In genomic region chr1:91552091-91552490, GRCh38 we compare ENCODE assay signal across 25 cellular contexts. TPM values are rescaled to one million over a fixed set of nuclear protein-coding genes. Genes with fewer than 3 reads are reported as not detected.
DNase-seq lines count a peak whose midpoint lies in the region; ATAC-seq and TF ChIP-seq lines count a peak whose summit lies in the region.
"Had no signal": no experiment of that assay in that cellular context is flagged by ENCODE, and none has a peak within 500 bp of the region (broad histone marks: within the 10 kb centered on the region; RNA-seq: fewer than 3 reads in every experiment).

No MANE protein-coding gene starts in this region.

- H3K36me3 Mint-ChIP-seq in activated CD4-positive, alpha-beta T cell treated with anti-CD3 and anti-CD28 coated beads, Interleukin-2, amount 10 ng/mL, durations not matched to agents 24 days and 14 days (ENCODE audit: low read depth): peaks cover 4% of the 10 kb centered on the region
- peaks cover 0 to 14% (median 3%) of the 10 kb centered on the region in 3 donors for H3K36me3 Mint-ChIP-seq in CD8-positive, alpha-beta memory T cell
- peaks cover 1% of the 10 kb centered on the region for H3K36me3 Mint-ChIP-seq in activated naive CD8-positive, alpha-beta T cell treated with anti-CD3 and anti-CD28 coated beads, Interleukin-2, amount 50 U/mL, for 24 hours (ENCODE audit: low read depth)
- H3K36me3 Mint-ChIP-seq: mesothelial cell of epicardium had no signal

- no peak overlapping the region for H2BK120ac ChIP-seq in mesenchymal stem cell (ENCODE audit: low read depth, low read length)

- H3K4me3 Mint-ChIP-seq in activated CD4-positive, alpha-beta T cell treated with anti-CD3 and anti-CD28 coated beads, Interleukin-2, amount 10 ng/mL, durations not matched to agents 24 days and 14 days: peak overlapping the region; percentile 7
- H3K4me3 Mint-ChIP-seq in CD8-positive, alpha-beta memory T cell: peak overlapping the region in 1 of 7 donors; percentile 33
- no peak overlapping the region for H3K4me3 Mint-ChIP-seq in activated naive CD8-positive, alpha-beta T cell treated with anti-CD3 and anti-CD28 coated beads, Interleukin-2, amount 50 U/mL, for 24 hours
- H3K4me3 Mint-ChIP-seq: mesothelial cell of epicardium had no signal

- no peak overlapping the region for H4K91ac ChIP-seq in mesenchymal stem cell (ENCODE audit: low read length)

- no peak overlapping the region for H3K14ac ChIP-seq in mesenchymal stem cell (ENCODE audit: low read length in 2 of 2)

- peaks cover 4% of the 10 kb centered on the region for H3K9me3 Mint-ChIP-seq in activated CD4-positive, alpha-beta T cell treated with anti-CD3 and anti-CD28 coated beads, Interleukin-2, amount 10 ng/mL, durations not matched to agents 24 days and 14 days
- peaks cover 0 to 10% (median 6%) of the 10 kb centered on the region in 5 donors for H3K9me3 Mint-ChIP-seq in CD8-positive, alpha-beta memory T cell
- H3K9me3 Mint-ChIP-seq in activated naive CD8-positive, alpha-beta T cell treated with anti-CD3 and anti-CD28 coated beads, Interleukin-2, amount 50 U/mL, for 24 hours: peaks cover 3% of the 10 kb centered on the region
- H3K9me3 Mint-ChIP-seq: mesothelial cell of epicardium had no signal

- POLR2A ChIA-PET in CD8-positive, alpha-beta memory T cell (lab: Charles Lee): interaction anchor here (0.7 kb wide), 1 partner anchor 27 kb away, joined by 3 read pairs; no protein-coding TSS in a partner anchor

- H3K18ac ChIP-seq in mesenchymal stem cell (ENCODE audit: low read depth in 1 of 2, low read length in 2 of 2): no peak overlapping the region

- H2BK5ac ChIP-seq in mesenchymal stem cell (ENCODE audit: low read depth, low read length, poor library complexity, severe bottlenecking): no peak overlapping the region

- no peak for TF ChIP-seq CTCF in omental fat pad (IDR thresholded peaks at IDR 0.05)

- peaks cover 93% of the 10 kb centered on the region for H3K4me1 ChIP-seq in CD8-positive, alpha-beta memory T cell (ENCODE audit: insufficient read depth, low read length)
- peaks cover 7% of the 10 kb centered on the region for H3K4me1 ChIP-seq in mesenchymal stem cell (ENCODE audit: control insufficient read depth, insufficient read depth, low read depth, low read length)
- H3K4me1 ChIP-seq: SJCRH30 had no signal

- no peak overlapping the region for H3K4me3 ChIP-seq in CD8-positive, alpha-beta memory T cell (ENCODE audit: low read length)
- H3K4me3 ChIP-seq in mesenchymal stem cell (ENCODE audit: insufficient read depth in 1 of 2, low read depth in 1 of 2, low read length in 2 of 2): no peak overlapping the region
- H3K4me3 ChIP-seq: adrenal gland, coronary artery, heart right ventricle, left ventricle myocardium inferior, MG63, Peyer's patch, SJCRH30, upper lobe of right lung had no signal

- intact Hi-C loops in activated CD4-positive, alpha-beta T cell treated with anti-CD3 and anti-CD28 coated beads, Interleukin-2, amount 10 ng/mL, durations not matched to agents 24 days and 14 days (cut with micrococcal nuclease): loop anchor here (10.0 kb wide), 2 partner anchors 983 to 1033 kb away; no protein-coding TSS in a partner anchor
- intact Hi-C loops in Right ventricle myocardium superior (cut with DNase I): no loop called here

- CTCF ChIA-PET in CD8-positive, alpha-beta memory T cell (lab: Charles Lee): no interaction called here

- H3K4me2 ChIP-seq in mesenchymal stem cell (ENCODE audit: low read length, poor library complexity, severe bottlenecking): no peak overlapping the region

- H3K27me3 ChIP-seq in CD8-positive, alpha-beta memory T cell (ENCODE audit: insufficient read depth, low read length, poor library complexity, severe bottlenecking): no peaks in the 10 kb centered on the region
- no peaks in the 10 kb centered on the region for H3K27me3 ChIP-seq in mesenchymal stem cell (ENCODE audit: control insufficient read depth in 1 of 2, insufficient read depth in 1 of 2, low read length in 2 of 2)
- H3K27me3 ChIP-seq: adrenal gland, brain microvascular endothelial cell, MG63, Peyer's patch, SJCRH30, upper lobe of right lung had no signal

- no peak overlapping the region for H3K27ac Mint-ChIP-seq in activated CD4-positive, alpha-beta T cell treated with anti-CD3 and anti-CD28 coated beads, Interleukin-2, amount 10 ng/mL, durations not matched to agents 24 days and 14 days
- peak overlapping the region in 7 of 8 donors; percentile 68 to 99 (median 83) for H3K27ac Mint-ChIP-seq in CD8-positive, alpha-beta memory T cell
- H3K27ac Mint-ChIP-seq in activated naive CD8-positive, alpha-beta T cell treated with anti-CD3 and anti-CD28 coated beads, Interleukin-2, amount 50 U/mL, for 24 hours: peak overlapping the region; percentile 67
- H3K27ac Mint-ChIP-seq: mesothelial cell of epicardium had no signal

- H3K27me3 Mint-ChIP-seq in activated CD4-positive, alpha-beta T cell treated with anti-CD3 and anti-CD28 coated beads, Interleukin-2, amount 10 ng/mL, durations not matched to agents 24 days and 14 days: no peaks in the 10 kb centered on the region
- H3K27me3 Mint-ChIP-seq in CD8-positive, alpha-beta memory T cell: no peaks in the 10 kb centered on the region
- no peaks in the 10 kb centered on the region for H3K27me3 Mint-ChIP-seq in activated naive CD8-positive, alpha-beta T cell treated with anti-CD3 and anti-CD28 coated beads, Interleukin-2, amount 50 U/mL, for 24 hours

- no peak overlapping the region for H4K8ac ChIP-seq in mesenchymal stem cell (ENCODE audit: low read length)

- no peaks in the 10 kb centered on the region for H3K79me1 ChIP-seq in mesenchymal stem cell (replicated peaks; ENCODE audit: low read length, poor library complexity, severe bottlenecking)

- no peak overlapping the region for H3K23ac ChIP-seq in mesenchymal stem cell (ENCODE audit: low read length in 2 of 2)

- peak overlapping the region; percentile 71 for H3K9ac ChIP-seq in mesenchymal stem cell (ENCODE audit: low read length)

- no peak overlapping the region for H3K27ac ChIP-seq in CD8-positive, alpha-beta memory T cell (ENCODE audit: low read depth, low read length)
- no peak overlapping the region for H3K27ac ChIP-seq in mesenchymal stem cell (ENCODE audit: low read length, poor library complexity, severe bottlenecking)
- H3K27ac ChIP-seq: brain microvascular endothelial cell, Peyer's patch, SJCRH30, upper lobe of right lung had no signal

- H3K4me1 Mint-ChIP-seq in activated CD4-positive, alpha-beta T cell treated with anti-CD3 and anti-CD28 coated beads, Interleukin-2, amount 10 ng/mL, durations not matched to agents 24 days and 14 days: peaks cover 89% of the 10 kb centered on the region
- peaks cover 98 to 100% (median 100%) of the 10 kb centered on the region in 3 donors for H3K4me1 Mint-ChIP-seq in CD8-positive, alpha-beta memory T cell
- peaks cover 95% of the 10 kb centered on the region for H3K4me1 Mint-ChIP-seq in activated naive CD8-positive, alpha-beta T cell treated with anti-CD3 and anti-CD28 coated beads, Interleukin-2, amount 50 U/mL, for 24 hours

- no peak overlapping the region for H2AFZ ChIP-seq in mesenchymal stem cell (ENCODE audit: low read depth, low read length)

- no peak for ATAC-seq in activated naive CD8-positive, alpha-beta T cell treated with anti-CD3 and anti-CD28 coated beads, Interleukin-2, amount 50 U/mL, for 24 hours
- ATAC-seq in omental fat pad (ENCODE audit: low FRiP score): no peak
- ATAC-seq in Right ventricle myocardium superior (ENCODE audit: poor library complexity): no peak
- ATAC-seq in HG03469 (IDR thresholded peaks at IDR 0.05; ENCODE audit: unreplicated experiment): no peak
- ATAC-seq: heart right ventricle, sciatic nerve, upper lobe of right lung had no signal

- H2BK12ac ChIP-seq in mesenchymal stem cell (ENCODE audit: low read length in 2 of 2): no peak overlapping the region

- DNase-seq in activated CD4-positive, alpha-beta T cell treated with anti-CD3 and anti-CD28 coated beads, Interleukin-2, amount 10 ng/mL, durations not matched to agents 24 days and 14 days: no peak
- DNase-seq in activated CD4-positive, alpha-beta T cell treated with anti-CD3 and anti-CD28 coated beads for 1 hour: no peak
- no peak for DNase-seq in CD8-positive, alpha-beta memory T cell
- DNase-seq in activated naive CD8-positive, alpha-beta T cell treated with anti-CD3 and anti-CD28 coated beads, Interleukin-2, amount 50 U/mL, for 24 hours: no peak
- DNase-seq in mesenchymal stem cell: peak; percentile 14
- DNase-seq in omental fat pad (ENCODE audit: low spot score): no peak
- DNase-seq in Right ventricle myocardium superior: no peak
- DNase-seq: adrenal gland; brain microvascular endothelial cell; HCEC 1CT; heart right ventricle; left ventricle myocardium inferior; MG63; NCI-H1417; NCI-H510A treated with DMSO at 0.1 percent for 48 hours; Peyer's patch; posterior cingulate gyrus; SJCRH30; stimulated activated CD4-positive, alpha-beta T cell treated with anti-CD3 and anti-CD28 coated beads, Interleukin-15, amount 100 ng/mL, for 24 hours; stimulated activated CD8-positive, alpha-beta memory T cell treated with anti-CD3 and anti-CD28 coated beads, Interleukin-4, amount 100 ng/mL, for 48 hours; upper lobe of right lung had no signal

- no peak overlapping the region for H2AK5ac ChIP-seq in mesenchymal stem cell (ENCODE audit: low read length, severe bottlenecking)

- no peak overlapping the region for H3K4ac ChIP-seq in mesenchymal stem cell (ENCODE audit: low read depth in 1 of 2, low read length in 2 of 2)

- H3K36me3 ChIP-seq in CD8-positive, alpha-beta memory T cell (ENCODE audit: insufficient read depth, low read length): no peaks in the 10 kb centered on the region
- peaks cover 0 to 15% of the 10 kb centered on the region in 2 experiments for H3K36me3 ChIP-seq in mesenchymal stem cell (ENCODE audit: control insufficient read depth in 1 of 2, insufficient read depth in 2 of 2, low read depth in 1 of 2, low read length in 2 of 2)
- H3K36me3 ChIP-seq: adrenal gland, brain microvascular endothelial cell, heart right ventricle, left ventricle myocardium inferior, MG63, Peyer's patch, SJCRH30, upper lobe of right lung had no signal

- H2BK15ac ChIP-seq in mesenchymal stem cell (ENCODE audit: low read depth, poor library complexity, severe bottlenecking): no peak overlapping the region

- H3K9me3 ChIP-seq in CD8-positive, alpha-beta memory T cell (ENCODE audit: low read length): no peaks in the 10 kb centered on the region
- H3K9me3 ChIP-seq in mesenchymal stem cell (ENCODE audit: control insufficient read depth, low read length): no peaks in the 10 kb centered on the region
- H3K9me3 ChIP-seq: adrenal gland, heart right ventricle, left ventricle myocardium inferior, MG63, Peyer's patch, SJCRH30, upper lobe of right lung had no signal

RNA-seq across cellular contexts. Expression of gene CDC7, which starts 51.4 kb away (rescaled TPM):
- total RNA-seq in activated CD4-positive, alpha-beta T cell treated with anti-CD3 and anti-CD28 coated beads, Interleukin-2, amount 10 ng/mL, durations not matched to agents 24 days and 14 days: 21.4 and 22.3 TPM in 2 replicates
- 10 to 100 TPM; 24.5 to 28.3 TPM for total RNA-seq in CD8-positive, alpha-beta memory T cell
- polyA plus RNA-seq in CD8-positive, alpha-beta memory T cell: 3.3 TPM
- 2.1 TPM for polyA plus RNA-seq in mesenchymal stem cell (2013, experiment 1 of 2)
- polyA plus RNA-seq in mesenchymal stem cell (2013, experiment 2 of 2): 1.9 TPM
- total RNA-seq in omental fat pad (1 to 10 TPM; 1.4 to 4.1 (median 2.4) TPM), Right ventricle myocardium superior (0.89 TPM)
